ENCODE assay signal across 30 cellular contexts in the genomic region with DNA sequence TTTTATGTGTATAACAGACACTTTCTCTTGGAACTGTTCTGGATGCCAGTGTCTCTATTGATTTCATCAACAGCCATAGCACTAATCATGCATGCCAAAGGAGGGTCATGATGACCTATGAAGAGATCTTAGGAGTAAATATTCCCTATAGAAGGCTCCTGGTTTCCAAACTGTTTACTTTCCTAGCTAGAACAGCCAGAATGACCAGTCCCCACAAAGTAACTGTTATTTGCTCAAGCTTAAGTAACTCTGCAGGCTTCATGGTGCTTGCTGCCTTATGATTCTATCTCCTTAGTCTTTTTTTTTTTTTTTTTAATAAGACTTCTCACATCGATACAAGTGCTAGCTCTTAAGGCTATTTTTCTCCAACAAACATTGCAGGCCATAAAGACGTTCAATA. TPM values are rescaled to one million over a fixed set of nuclear protein-coding genes. Genes with fewer than 3 reads are reported as not detected.
"Had no signal": no experiment of that assay in that cellular context is flagged by ENCODE, and none has a peak within 500 bp of the region (broad histone marks: within the 10 kb centered on the region; RNA-seq: fewer than 3 reads in every experiment).

No MANE protein-coding gene starts in this region.

- H3K4me1 ChIP-seq: body of pancreas, esophagus muscularis mucosa, foreskin keratinocyte, gastroesophageal sphincter, heart right ventricle had no signal

- DNase-seq: activated CD4-positive, alpha-beta memory T cell treated with anti-CD3 and anti-CD28 coated beads, Interleukin-2, amount 10 ng/mL, durations not matched to agents 7 days and 5 days; activated CD4-positive, alpha-beta T cell treated with anti-CD3 and anti-CD28 coated beads for 36 hours; activated CD4-positive, alpha-beta T cell treated with anti-CD3 and anti-CD28 coated beads, Interleukin-2, amount 10 ng/mL, durations not matched to agents 7 days and 5 days; activated CD4-positive, alpha-beta T cell treated with anti-CD3 and anti-CD28 coated beads, Interleukin-2, amount 50 U/mL, for 4 hours; activated CD4-positive, CD25-positive, alpha-beta regulatory T cell; activated CD4-positive, CD25-positive, alpha-beta regulatory T cell treated with anti-CD3 and anti-CD28 coated beads, Interleukin-2, amount 50 U/mL, for 72 hours; activated effector memory CD4-positive, alpha-beta T cell treated with Interleukin-2 at 50 U/mL for 16 hours; activated gamma-delta T cell treated with Interleukin-2 at 50 U/mL for 16 hours; activated naive CD4-positive, alpha-beta T cell treated with anti-CD3 and anti-CD28 coated beads, Interleukin-2, amount 50 U/mL, for 16 hours; activated naive CD4-positive, alpha-beta T cell treated with Interleukin-2 at 50 U/mL for 16 hours; activated T-cell treated with anti-CD3 and anti-CD28 coated beads, Interleukin-2, amount 50 U/mL, for 4 hours; amniotic stem cell; anterior cingulate cortex; body of pancreas; caudate nucleus; cortex of kidney; dermis blood vessel endothelial cell; effector CD4-positive, alpha-beta T cell; effector memory CD8-positive, alpha-beta T cell; erythroblast; foreskin keratinocyte; heart right ventricle; hippocampal formation; T-helper 9 cell had no signal

- H3K4me3 ChIP-seq: body of pancreas, esophagus muscularis mucosa, gastroesophageal sphincter, heart right ventricle had no signal

- H3K27me3 ChIP-seq: body of pancreas, foreskin keratinocyte, gastroesophageal sphincter had no signal

- ATAC-seq: activated CD4-positive, alpha-beta T cell treated with anti-CD3 and anti-CD28 coated beads for 36 hours; activated T-cell treated with anti-CD3 and anti-CD28 coated beads, Interleukin-2, amount 50 U/mL, for 4 hours; activated T-helper 17 cell treated with anti-CD3 and anti-CD28 coated beads, Interleukin-2, amount 50 U/mL, for 72 hours; body of pancreas; effector memory CD8-positive, alpha-beta T cell; foreskin keratinocyte; gastroesophageal sphincter; heart right ventricle had no signal

- H3K27ac ChIP-seq: body of pancreas, esophagus muscularis mucosa, foreskin keratinocyte, gastroesophageal sphincter, heart right ventricle had no signal

- H3K9me3 ChIP-seq: body of pancreas, esophagus muscularis mucosa, gastroesophageal sphincter, heart right ventricle had no signal

RNA-seq across cellular contexts. Expression of gene S100G, which starts 12.4 kb away (rescaled TPM):
- total RNA-seq: activated CD4-positive, alpha-beta memory T cell treated with anti-CD3 and anti-CD28 coated beads, Interleukin-2, amount 10 ng/mL, durations not matched to agents 7 days and 5 days; activated CD4-positive, alpha-beta T cell treated with anti-CD3 and anti-CD28 coated beads for 36 hours; activated CD4-positive, alpha-beta T cell treated with anti-CD3 and anti-CD28 coated beads, Interleukin-2, amount 10 ng/mL, durations not matched to agents 7 days and 5 days; activated T-cell treated with anti-CD3 and anti-CD28 coated beads, Interleukin-2, amount 50 U/mL, for 4 hours; activated T-helper 17 cell treated with anti-CD3 and anti-CD28 coated beads, Interleukin-2, amount 50 U/mL, for 72 hours; body of pancreas; chondrocyte; dermis blood vessel endothelial cell; esophagus muscularis mucosa; foreskin keratinocyte; gastroesophageal sphincter; glomerular endothelial cell; heart right ventricle; T-helper 2 cell treated with Interferon-gamma antibody and Interleukin-4, amounts not matched to agents 100 ng/mL and 5 ng/mL, for 36 hours had no signal
- polyA plus RNA-seq: foreskin keratinocyte, heart right ventricle had no signal
